15 cellular contexts compared by ENCODE assay signal in genomic region chr22:32336185-32336603, GRCh38. TPM values are rescaled to one million over a fixed set of nuclear protein-coding genes. Genes with fewer than 3 reads are reported as not detected.
DNase-seq lines count a peak whose midpoint lies in the region; TF ChIP-seq lines count a peak whose summit lies in the region.
"Had no signal": no experiment of that assay in that cellular context is flagged by ENCODE, and none has a peak within 500 bp of the region (broad histone marks: within the 10 kb centered on the region; RNA-seq: fewer than 3 reads in every experiment).

No MANE protein-coding gene starts in this region.

- H3K36me3 ChIP-seq in H7 (replicated peaks; ENCODE audit: control insufficient read depth, insufficient read depth, low read length) = no peaks in the 10 kb centered on the region

- H3K27ac Mint-ChIP-seq in brain = peak overlapping the region in 3 of 5 experiments; percentile 30 to 67 (median 32)
- H3K27ac Mint-ChIP-seq: HFFc6 had no signal

- peak; percentile 56 for DNase-seq in H7
- peak; percentile 33 for DNase-seq in islet precursor cell
- peak; percentile 15 for DNase-seq in posterior vena cava (ENCODE audit: low spot score)
- DNase-seq in globus pallidus (ENCODE audit: low spot score) = no peak
- DNase-seq in iPS-NIHi11 (ENCODE audit: low spot score) = no peak
- DNase-seq in DMS 273 (lab: John Stamatoyannopoulos, UW; ENCODE audit: unreplicated experiment) = no peak
- DNase-seq: GOT3, HFFc6, KG1, NCI-H1436, NCI-H2029, NCI-H510A had no signal

- H3K27me3 ChIP-seq in H7 (ENCODE audit: control insufficient read depth, insufficient read depth, low read length) = no peaks in the 10 kb centered on the region

- TF ChIP-seq CTCF in brain (conservative IDR thresholded peaks at IDR 0.05) = no peak

- no peaks in the 10 kb centered on the region for H3K36me3 Mint-ChIP-seq in brain

- H3K4me3 ChIP-seq in H7 (ENCODE audit: insufficient read depth, low read depth, low read length) = no peak overlapping the region

- intact Hi-C loops in posterior vena cava (cut with DNase I) = no loop called here

- H3K9me3 Mint-ChIP-seq in brain = peaks cover 0 to 5% (median 0%) of the 10 kb centered on the region in 5 experiments
- H3K9me3 Mint-ChIP-seq: HFFc6 had no signal

- H3K27me3 Mint-ChIP-seq in brain = peaks cover 3% of the 10 kb centered on the region

- H3K4me3 Mint-ChIP-seq in brain = no peak overlapping the region
- H3K4me3 Mint-ChIP-seq: HFFc6 had no signal

- H3K4me1 Mint-ChIP-seq in brain = peaks cover 35% of the 10 kb centered on the region

RNA-seq across cellular contexts. Expression of gene RFPL3, which starts 21.5 kb away (rescaled TPM):
- total RNA-seq in H7 (2014; rRNA removed; shearing (Covaris generic)) = not detected in 2 replicates
- not detected for polyA plus RNA-seq in brain (ENCODE audit: insufficient read depth, low read depth, low replicate concordance)
- not detected for total RNA-seq in posterior vena cava
- total RNA-seq: A673, HepG2, HFFc6 had no signal
- polyA plus RNA-seq: HepG2 had no signal

Comparison
In these comparisons a context has a peak if more than half of its experiments do, and no peak if none do; other contexts are left out.
1. DNase-seq: peak in H7 (single experiment), islet precursor cell (single experiment) and posterior vena cava (single experiment); none in globus pallidus (single experiment), iPS-NIHi11 (single experiment) and DMS 273 (single experiment).